13 cellular contexts compared by ENCODE assay signal in genomic region chr5:77032635-77033034, GRCh38.
"Had no signal": no experiment of that assay in that cellular context is flagged by ENCODE, and none has a peak within 500 bp of the region (broad histone marks: within the 10 kb centered on the region; RNA-seq: fewer than 3 reads in every experiment).

No MANE protein-coding gene starts in this region.

- H3K9me3 ChIP-seq: adrenal gland, lower lobe of right lung had no signal

- H3K4me3 ChIP-seq: adrenal gland, cardiac muscle cell, lower lobe of right lung had no signal

- H3K27ac Mint-ChIP-seq: activated CD8-positive, alpha-beta memory T cell treated with anti-CD3 and anti-CD28 coated beads, Interleukin-2, amount 10 ng/mL, durations not matched to agents 7 days and 5 days; stimulated activated memory B cell treated with anti-CD40 and anti-IgM and Interleukin-4, amounts not matched to agents 10 μg/mL and 1 μg/mL and 100 μg/mL, for 72 hours had no signal

- DNase-seq: activated CD4-positive, CD25-positive, alpha-beta regulatory T cell treated with anti-CD3 and anti-CD28 coated beads, Interleukin-2, amount 50 U/mL, for 72 hours; activated CD8-positive, alpha-beta memory T cell treated with anti-CD3 and anti-CD28 coated beads, Interleukin-2, amount 10 ng/mL, durations not matched to agents 7 days and 5 days; activated effector memory CD4-positive, alpha-beta T cell treated with Interleukin-2 at 50 U/mL for 16 hours; activated T-cell treated with anti-CD3 and anti-CD28 coated beads, Interleukin-2, amount 50 U/mL, for 24 hours; adrenal gland; left colon; lower lobe of right lung; midbrain; retina; stimulated activated CD4-positive, alpha-beta T cell treated with anti-CD3 and anti-CD28 coated beads, Interleukin-2, amount 100 ng/mL, for 48 hours had no signal

- H3K4me3 Mint-ChIP-seq: stimulated activated memory B cell treated with anti-CD40 and anti-IgM and Interleukin-4, amounts not matched to agents 10 μg/mL and 1 μg/mL and 100 μg/mL, for 72 hours had no signal

- ATAC-seq: activated CD8-positive, alpha-beta memory T cell treated with anti-CD3 and anti-CD28 coated beads, Interleukin-2, amount 10 ng/mL, durations not matched to agents 7 days and 5 days; left colon; lower lobe of right lung; stimulated activated memory B cell treated with anti-CD40 and anti-IgM and Interleukin-4, amounts not matched to agents 10 μg/mL and 1 μg/mL and 100 μg/mL, for 72 hours had no signal

- H3K27me3 Mint-ChIP-seq: activated CD8-positive, alpha-beta memory T cell treated with anti-CD3 and anti-CD28 coated beads, Interleukin-2, amount 10 ng/mL, durations not matched to agents 7 days and 5 days; activated naive CD4-positive, alpha-beta T cell treated with anti-CD3 and anti-CD28 coated beads, Interleukin-2, amount 50 U/mL, for 24 hours; activated T-cell treated with anti-CD3 and anti-CD28 coated beads, Interleukin-2, amount 50 U/mL, for 24 hours; stimulated activated memory B cell treated with anti-CD40 and anti-IgM and Interleukin-4, amounts not matched to agents 10 μg/mL and 1 μg/mL and 100 μg/mL, for 72 hours had no signal

- H3K27ac ChIP-seq: adrenal gland, cardiac muscle cell, lower lobe of right lung had no signal

- H3K27me3 ChIP-seq: adrenal gland, cardiac muscle cell had no signal
